Comparison of ENCODE assay signal across 1 cellular context in genomic region chr19:15468675-15469512, GRCh38.
TF ChIP-seq lines count a peak whose summit lies in the region.

No MANE protein-coding gene starts in this region.

TF ChIP-seq in WTC11, 78 proteins besides CTCF, POLR2A, EP300 and RAD21 (continued from another document):
- TF ChIP-seq ARID4B (CRISPR knock-in tag; IDR thresholded peaks at IDR 0.05; ENCODE audit: borderline replicate concordance) (no peak), ATF6 (CRISPR knock-in tag; IDR thresholded peaks at IDR 0.05) (no peak), NFYB (CRISPR knock-in tag; conservative IDR thresholded peaks at IDR 0.05; ENCODE audit: low read depth) (no peak)
